19 cellular contexts compared by ENCODE assay signal in the genomic region with DNA sequence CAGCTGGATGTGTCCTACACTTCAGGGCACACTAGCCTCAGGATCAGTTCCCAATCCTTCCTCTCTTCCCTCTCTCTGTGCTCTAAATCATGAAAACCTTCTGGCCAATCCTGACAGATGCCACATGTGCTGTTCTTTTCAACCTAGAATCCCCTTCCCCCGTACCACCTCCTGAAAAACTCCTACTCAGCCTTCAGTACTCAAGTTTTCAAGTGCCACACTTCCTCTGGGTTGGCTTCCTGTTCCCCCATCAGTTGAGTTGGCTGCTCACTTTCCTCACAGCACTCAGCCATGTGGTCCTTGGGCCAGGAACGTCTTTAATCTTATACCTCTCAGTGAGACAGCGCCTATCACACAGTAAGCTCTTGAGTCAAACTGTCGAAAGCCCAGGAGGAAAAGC. TPM values are rescaled to one million over a fixed set of nuclear protein-coding genes. Genes with fewer than 3 reads are reported as not detected.
A peak's percentile ranks its signal among the peaks of the same experiment; 100 is the strongest.
DNase-seq lines count a peak whose midpoint lies in the region; TF ChIP-seq lines count a peak whose summit lies in the region.
"Had no signal": no experiment of that assay in that cellular context is flagged by ENCODE, and none has a peak within 500 bp of the region (broad histone marks: within the 10 kb centered on the region; RNA-seq: fewer than 3 reads in every experiment).

No MANE protein-coding gene starts in this region.

- peaks cover 0 to 17% (median 8%) of the 10 kb centered on the region in 11 experiments; a peak in 9 of 22 replicates for H3K36me3 ChIP-seq in BLaER1 treated with 17β-estradiol and CSF1 and Interleukin-3, amounts not matched to agents 10 nM and 100 nM
- H3K36me3 ChIP-seq in PC-9 (ENCODE audit: low read depth) (no peaks in the 10 kb centered on the region), testis (ENCODE audit: low read depth, missing control alignments) (no peaks in the 10 kb centered on the region)

- TF ChIP-seq CTCF in 22Rv1 (IDR thresholded peaks at IDR 0.05) (no peak), PC-9 (conservative IDR thresholded peaks at IDR 0.05) (no peak), endothelial cell (IDR thresholded peaks at IDR 0.05; ENCODE audit: unreplicated experiment) (no peak), testis (IDR thresholded peaks at IDR 0.05) (no peak)

- intact Hi-C loops in PC-9 (cut with micrococcal nuclease; ENCODE audit: unreplicated experiment) = no loop called here
- intact Hi-C loops in testis (cut with DNase I; ENCODE audit: low total_unique reads) = no loop called here

- WGBS in testis, 2 donors = 82% methylated on average over 4 of the region's 4 CpGs

- H3K4me3 ChIP-seq in BLaER1 treated with 17β-estradiol and CSF1 and Interleukin-3, amounts not matched to agents 10 nM and 100 nM = no peak overlapping the region
- H3K4me3 ChIP-seq in PC-9 (no peak overlapping the region), testis (no peak overlapping the region)

- H3K36me3 Mint-ChIP-seq in endothelial cell (ENCODE audit: low read depth, unreplicated experiment) = no peaks in the 10 kb centered on the region

- 0 out of 2 replicates have a peak, but pooled peaks cover 5% of the 10 kb centered on the region for H3K79me2 ChIP-seq in PC-9 (ENCODE audit: low read depth)

- no peak overlapping the region for H3K4me3 Mint-ChIP-seq in endothelial cell (ENCODE audit: unreplicated experiment)

- peak overlapping the region; percentile 21 for H3K27ac Mint-ChIP-seq in endothelial cell (ENCODE audit: unreplicated experiment)
- H3K27ac Mint-ChIP-seq: CD4-positive, alpha-beta memory T cell had no signal

- BruUV-seq in PC-9 (replicated peaks; lab: Mats Ljungman, UMichigan) = TSS peak; percentile 17

- H3K4me2 ChIP-seq in BLaER1 treated with 17β-estradiol and CSF1 and Interleukin-3, amounts not matched to agents 10 nM and 100 nM = peak overlapping the region; percentile 20 to 68 (median 41); a peak in 21 of 22 replicates
- no peak overlapping the region for H3K4me2 ChIP-seq in PC-9

- peaks cover 0 to 26% (median 7%) of the 10 kb centered on the region in 11 experiments; a peak in 9 of 22 replicates for H4K20me1 ChIP-seq in BLaER1 treated with 17β-estradiol and CSF1 and Interleukin-3, amounts not matched to agents 10 nM and 100 nM
- H4K20me1 ChIP-seq in PC-9 (ENCODE audit: insufficient read depth) = no peaks in the 10 kb centered on the region

- H2AFZ ChIP-seq in PC-9 = no peak overlapping the region

- H3F3A ChIP-seq in PC-9 (ENCODE audit: insufficient read depth, low read depth) = peaks cover 9% of the 10 kb centered on the region

- H3K9me2 ChIP-seq in PC-9 (ENCODE audit: insufficient read depth) = no peaks in the 10 kb centered on the region

- DNase-seq in PC-9 (no peak), endothelial cell (ENCODE audit: low spot score) (no peak), NCI-H524 (lab: John Stamatoyannopoulos, UW) (no peak), testis (no peak), NCI-H1092 (lab: John Stamatoyannopoulos, UW) (no peak)
- DNase-seq: CD4-positive, alpha-beta memory T cell; DMS79 treated with DMSO at 0.1 percent for 48 hours; HCEC 1CT; KG1; NCI-H1048; NCI-H146; NCI-H2081 treated with DMSO at 0.1 percent for 48 hours; NCI-H2227 treated with DMSO at 0.1 percent for 48 hours; NCI-H526 treated with DMSO at 0.1 percent for 48 hours; NK-92 treated with Interleukin-12 subunit alpha and Interleukin-12 subunit beta, amount 100 ng/mL, for 24 hours; RPMI8226; SIG-M5 had no signal

- no peak overlapping the region for H3K9ac ChIP-seq in BLaER1 treated with 17β-estradiol and CSF1 and Interleukin-3, amounts not matched to agents 10 nM and 100 nM

- H3K27me3 ChIP-seq in BLaER1 treated with 17β-estradiol and CSF1 and Interleukin-3, amounts not matched to agents 10 nM and 100 nM = peaks cover 13 to 24% (median 14%) of the 10 kb centered on the region in 11 experiments
- no peaks in the 10 kb centered on the region for H3K27me3 ChIP-seq in PC-9 (ENCODE audit: insufficient read depth, low read depth)
- H3K27me3 ChIP-seq in testis = no peaks in the 10 kb centered on the region

- H3K4me1 ChIP-seq in BLaER1 treated with 17β-estradiol and CSF1 and Interleukin-3, amounts not matched to agents 10 nM and 100 nM = peaks cover 7 to 44% (median 30%) of the 10 kb centered on the region in 10 experiments; a peak in 18 of 20 replicates
- peaks cover 10% of the 10 kb centered on the region; the same call in 1 of the 2 replicates for H3K4me1 ChIP-seq in PC-9 (replicated peaks; ENCODE audit: insufficient read depth)
- H3K4me1 ChIP-seq in testis = no peaks in the 10 kb centered on the region

- CTCF ChIA-PET in PC-9 (lab: Charles Lee) = no interaction called here

- POLR2A ChIA-PET in PC-9 (lab: Charles Lee; ENCODE audit: unreplicated experiment) = no interaction called here

- TF ChIP-seq POLR2A in testis (IDR thresholded peaks at IDR 0.05) = no peak

- H3K9me3 Mint-ChIP-seq in endothelial cell (ENCODE audit: unreplicated experiment) = no peaks in the 10 kb centered on the region
- H3K9me3 Mint-ChIP-seq: CD4-positive, alpha-beta memory T cell had no signal

- no peaks in the 10 kb centered on the region for H3K9me3 ChIP-seq in BLaER1 treated with 17β-estradiol and CSF1 and Interleukin-3, amounts not matched to agents 10 nM and 100 nM (replicated peaks in 1 of 11)
- no peaks in the 10 kb centered on the region for H3K9me3 ChIP-seq in PC-9 (ENCODE audit: insufficient read depth, low read depth)
- no peaks in the 10 kb centered on the region for H3K9me3 ChIP-seq in testis

- peaks cover 9% of the 10 kb centered on the region for H3K4me1 Mint-ChIP-seq in endothelial cell (ENCODE audit: unreplicated experiment)

- H3K27ac ChIP-seq in 22Rv1 (peak overlapping the region; percentile 15; the same call in 1 of the 2 replicates), PC-9 (no peak overlapping the region), testis (no peak overlapping the region)
- H3K27ac ChIP-seq in BLaER1 treated with 17β-estradiol and CSF1 and Interleukin-3, amounts not matched to agents 10 nM and 100 nM = no peak overlapping the region

- peaks cover 9% of the 10 kb centered on the region for H3K27me3 Mint-ChIP-seq in endothelial cell (ENCODE audit: unreplicated experiment)

RNA-seq across cellular contexts. Expression of gene ASPHD1, which starts 3.3 kb away (rescaled TPM):
- total RNA-seq in PC-9 (2021) = 8.3 and 11.3 TPM in 2 replicates
- total RNA-seq in endothelial cell (ENCODE audit: unreplicated experiment) = 3.0 TPM
- total RNA-seq in testis = 10 to 100 TPM in 1 of 2 donors, 1 to 10 TPM in 1; 6.2 to 13.7 TPM
- polyA plus RNA-seq in testis (ENCODE audit: insufficient read depth, low read depth, low replicate concordance) = 11.1 TPM
- total RNA-seq: CD4-positive, alpha-beta memory T cell had no signal
- polyA plus RNA-seq: CD4-positive, alpha-beta memory T cell had no signal

RNA-seq across cellular contexts. Expression of gene SEZ6L2, which starts 4.2 kb away (rescaled TPM):
- total RNA-seq in PC-9 (2021) (46.5 and 64.0 TPM in 2 replicates), endothelial cell (ENCODE audit: unreplicated experiment) (34.2 TPM), testis (10 to 100 TPM; 43.7 to 57.5 TPM)
- polyA plus RNA-seq in testis (ENCODE audit: insufficient read depth, low read depth, low replicate concordance) = 40.9 TPM
- polyA plus RNA-seq: CD4-positive, alpha-beta memory T cell had no signal

RNA-seq across cellular contexts. Expression of gene KCTD13, which starts 22.4 kb away (rescaled TPM):
- total RNA-seq in PC-9 (2021) (52.7 and 72.0 TPM in 2 replicates), endothelial cell (ENCODE audit: unreplicated experiment) (25.8 TPM), testis (100 to 1,000 TPM; 202 to 241 TPM)
- polyA plus RNA-seq in testis (ENCODE audit: insufficient read depth, low read depth, low replicate concordance) = 126 TPM

RNA-seq across cellular contexts. Expression of gene CDIPT, which starts 40.6 kb away (rescaled TPM):
- total RNA-seq in PC-9 (2021) = 90.6 and 133 TPM in 2 replicates
- 85.0 TPM for total RNA-seq in endothelial cell (ENCODE audit: unreplicated experiment)
- total RNA-seq in testis = 100 to 1,000 TPM in 1 of 2 donors, 10 to 100 TPM in 1; 90.3 to 100 TPM
- 68.7 TPM for polyA plus RNA-seq in testis (ENCODE audit: insufficient read depth, low read depth, low replicate concordance)

RNA-seq across cellular contexts. Expression of gene TMEM219, which starts 58.3 kb away (rescaled TPM):
- 141 and 203 TPM in 2 replicates for total RNA-seq in PC-9 (2021)
- 217 TPM for total RNA-seq in endothelial cell (ENCODE audit: unreplicated experiment)
- 100 to 1,000 TPM; 160 to 203 TPM for total RNA-seq in testis
- polyA plus RNA-seq in testis (ENCODE audit: insufficient read depth, low read depth, low replicate concordance) = 280 TPM
